Comparison of ENCODE assay signal across 7 cellular contexts in genomic region chr2:199956062-199956380, GRCh38. TPM values are rescaled to one million over a fixed set of nuclear protein-coding genes. Genes with fewer than 3 reads are reported as not detected.
A peak's percentile ranks its signal among the peaks of the same experiment; 100 is the strongest.
DNase-seq lines count a peak whose midpoint lies in the region; ATAC-seq and TF ChIP-seq lines count a peak whose summit lies in the region.

No MANE protein-coding gene starts in this region.

- peaks cover 23 to 55% (median 48%) of the 10 kb centered on the region in 4 donors for H3K4me1 ChIP-seq in esophagus muscularis mucosa
- peaks cover 8% of the 10 kb centered on the region for H3K4me1 ChIP-seq in rectal smooth muscle tissue (ENCODE audit: control insufficient read depth, insufficient read depth, low read length)

- WGBS in esophagus muscularis mucosa: 0% methylated on average over 8 of the region's 10 CpGs

- peak overlapping the region; percentile 26 for H3K9ac ChIP-seq in rectal smooth muscle tissue (ENCODE audit: low read length)

- no peaks in the 10 kb centered on the region for H3K9me3 ChIP-seq in esophagus muscularis mucosa

- ATAC-seq in GM21381 (IDR thresholded peaks at IDR 0.05; ENCODE audit: unreplicated experiment): peak; percentile 3
- ATAC-seq in GM19397 (IDR thresholded peaks at IDR 0.05; ENCODE audit: unreplicated experiment): no peak

- H3K27me3 ChIP-seq in esophagus muscularis mucosa: no peaks in the 10 kb centered on the region
- H3K27me3 ChIP-seq in rectal smooth muscle tissue (ENCODE audit: control insufficient read depth, insufficient read depth, low read length): no peaks in the 10 kb centered on the region

- TF ChIP-seq CTCF in esophagus muscularis mucosa (IDR thresholded peaks at IDR 0.05): no peak

- TF ChIP-seq EP300 in esophagus muscularis mucosa (IDR thresholded peaks at IDR 0.05): no peak

- H3K4me3 ChIP-seq in esophagus muscularis mucosa (peak overlapping the region; percentile 71 to 96 (median 84)), rectal smooth muscle tissue (ENCODE audit: low read length) (peak overlapping the region; percentile 77)

- TF ChIP-seq POLR2A in esophagus muscularis mucosa (IDR thresholded peaks at IDR 0.05; ENCODE audit: low read depth): no peak

- peak; percentile 47 for DNase-seq in OCI-M1 (lab: John Stamatoyannopoulos, UW)
- DNase-seq in esophagus muscularis mucosa (ENCODE audit: extremely low spot score): no peak
- DNase-seq in central memory CD4-positive, alpha-beta T cell: no peak
- no peak for DNase-seq in activated effector memory CD4-positive, alpha-beta T cell treated with Interleukin-2 at 50 U/mL for 16 hours

- H3K27ac ChIP-seq in esophagus muscularis mucosa (replicated peaks in 1 of 4) (peak overlapping the region; percentile 84 to 92 (median 90)), rectal smooth muscle tissue (ENCODE audit: low read depth, low read length) (peak overlapping the region; percentile 89)

- intact Hi-C loops in esophagus muscularis mucosa (cut with DNase I): no loop called here

- H3K36me3 ChIP-seq in esophagus muscularis mucosa: peaks cover 13 to 33% (median 20%) of the 10 kb centered on the region in 4 donors
- no peaks in the 10 kb centered on the region for H3K36me3 ChIP-seq in rectal smooth muscle tissue (ENCODE audit: control insufficient read depth, insufficient read depth, low read length)

RNA-seq across cellular contexts. Expression of gene MAIP1, which starts 0.6 kb away (rescaled TPM):
- 10 to 100 TPM in 3 of 4 donors, 1 to 10 TPM in 1; 8.3 to 28.1 (median 14.7) TPM for total RNA-seq in esophagus muscularis mucosa

RNA-seq across cellular contexts. Expression of gene TYW5, which starts 0.7 kb away (rescaled TPM):
- total RNA-seq in esophagus muscularis mucosa: 1 to 10 TPM; 3.5 to 7.5 (median 4.3) TPM

RNA-seq across cellular contexts. Expression of gene C2orf69, which starts 44.9 kb away (rescaled TPM):
- total RNA-seq in esophagus muscularis mucosa: 10 to 100 TPM; 10.4 to 15.0 (median 12.0) TPM
